ENCODE assay signal across 22 cellular contexts in genomic region chr14:33035795-33036194, GRCh38.
"Had no signal": no experiment of that assay in that cellular context is flagged by ENCODE, and none has a peak within 500 bp of the region (broad histone marks: within the 10 kb centered on the region; RNA-seq: fewer than 3 reads in every experiment).

No MANE protein-coding gene starts in this region.

- H3K9me3 Mint-ChIP-seq: mesothelial cell of epicardium had no signal

- H3K27ac ChIP-seq: dorsolateral prefrontal cortex, esophagus muscularis mucosa, foreskin keratinocyte, gastroesophageal sphincter, heart left ventricle, left lung, lower lobe of right lung had no signal

- H3K4me3 Mint-ChIP-seq: mesothelial cell of epicardium; naive B cell; naive thymus-derived CD8-positive, alpha-beta T cell had no signal

- FAIRE-seq: endothelial cell of umbilical vein, frontal cortex, islet of Langerhans, keratinocyte had no signal

- H3K36me3 Mint-ChIP-seq: mesothelial cell of epicardium; naive B cell; naive thymus-derived CD8-positive, alpha-beta T cell had no signal

- ATAC-seq: foreskin keratinocyte; gastroesophageal sphincter; heart left ventricle; left cardiac atrium; left lung; left ventricle myocardium superior; lower lobe of right lung; mucosa of descending colon; naive thymus-derived CD8-positive, alpha-beta T cell had no signal

- H3K36me3 ChIP-seq: esophagus muscularis mucosa, gastroesophageal sphincter, heart left ventricle, left lung, lower lobe of right lung had no signal

- H3K4me1 Mint-ChIP-seq: mesothelial cell of epicardium; naive B cell; naive thymus-derived CD8-positive, alpha-beta T cell had no signal

- H3K9me3 ChIP-seq: esophagus muscularis mucosa, gastroesophageal sphincter, heart left ventricle, left lung, lower lobe of right lung, mucosa of descending colon had no signal

- H3K4me3 ChIP-seq: dorsolateral prefrontal cortex, esophagus muscularis mucosa, gastroesophageal sphincter, heart left ventricle, left lung, lower lobe of right lung, mucosa of descending colon had no signal

- H3K4me1 ChIP-seq: foreskin keratinocyte, gastroesophageal sphincter, heart left ventricle, left lung, lower lobe of right lung had no signal

- H3K27me3 ChIP-seq: dorsolateral prefrontal cortex, esophagus muscularis mucosa, foreskin keratinocyte, gastroesophageal sphincter, heart left ventricle, left lung had no signal

- DNase-seq: dermis blood vessel endothelial cell; dorsolateral prefrontal cortex; effector CD4-positive, alpha-beta T cell; effector memory CD4-positive, alpha-beta T cell; foreskin keratinocyte; heart left ventricle; hippocampal formation; left cardiac atrium; left lung; left ventricle myocardium superior; lower lobe of right lung; mesenchymal stem cell; mucosa of descending colon; naive B cell; naive thymus-derived CD8-positive, alpha-beta T cell had no signal

- H3K27ac Mint-ChIP-seq: mesothelial cell of epicardium; naive thymus-derived CD8-positive, alpha-beta T cell had no signal
